In genomic region chr4:187393546-187394344, GRCh38 we compare ENCODE assay signal across 17 cellular contexts.
"Had no signal": no experiment of that assay in that cellular context is flagged by ENCODE, and none has a peak within 500 bp of the region (broad histone marks: within the 10 kb centered on the region; RNA-seq: fewer than 3 reads in every experiment).

No MANE protein-coding gene starts in this region.

- H3K27me3 ChIP-seq: cardiac muscle cell, gastrocnemius medialis, heart left ventricle, left lung, thyroid gland had no signal

- ATAC-seq: activated T-cell treated with anti-CD3 and anti-CD28 coated beads, Interleukin-2, amount 50 U/mL, for 72 hours; gastrocnemius medialis; heart left ventricle; left lung had no signal

- H3K4me3 ChIP-seq: cardiac muscle cell, gastrocnemius medialis, heart left ventricle, left lung, thyroid gland had no signal

- H3K9me3 ChIP-seq: gastrocnemius medialis, heart left ventricle, left lung, thyroid gland had no signal

- H3K36me3 ChIP-seq: cardiac muscle cell, gastrocnemius medialis, heart left ventricle, left lung, thyroid gland had no signal

- DNase-seq: activated CD4-positive, alpha-beta T cell treated with anti-CD3 and anti-CD28 coated beads, Interleukin-2, amount 50 U/mL, for 4 hours; activated CD4-positive, CD25-positive, alpha-beta regulatory T cell treated with anti-CD3 and anti-CD28 coated beads, Interleukin-2, amount 50 U/mL, for 72 hours; activated effector memory CD4-positive, alpha-beta T cell treated with anti-CD3 and anti-CD28 coated beads, Interleukin-2, amount 50 U/mL, for 16 hours; activated naive CD4-positive, alpha-beta T cell treated with anti-CD3 and anti-CD28 coated beads, Interleukin-2, amount 50 U/mL, for 16 hours; activated T-cell treated with anti-CD3 and anti-CD28 coated beads, Interleukin-2, amount 50 U/mL, for 72 hours; erythroblast; gastrocnemius medialis; heart left ventricle; left lung; midbrain; stimulated activated CD4-positive, alpha-beta T cell treated with anti-CD3 and anti-CD28 coated beads, Interleukin-12 subunit alpha, Interleukin-12 subunit beta, amount 100 ng/mL, for 4 hours; stimulated activated CD4-positive, alpha-beta T cell treated with anti-CD3 and anti-CD28 coated beads, Interleukin-1b, Interleukin-23, amount 100 ng/mL, for 48 hours; stimulated activated CD8-positive, alpha-beta memory T cell treated with anti-CD3 and anti-CD28 coated beads, Interleukin-4, amount 100 ng/mL, for 48 hours; stimulated activated naive CD4-positive, alpha-beta T cell; thyroid gland had no signal

- H3K27ac ChIP-seq: cardiac muscle cell, gastrocnemius medialis, heart left ventricle, left lung, thyroid gland, VCaP had no signal

- H3K4me1 ChIP-seq: gastrocnemius medialis, heart left ventricle, left lung, thyroid gland had no signal
